In the genomic region with DNA sequence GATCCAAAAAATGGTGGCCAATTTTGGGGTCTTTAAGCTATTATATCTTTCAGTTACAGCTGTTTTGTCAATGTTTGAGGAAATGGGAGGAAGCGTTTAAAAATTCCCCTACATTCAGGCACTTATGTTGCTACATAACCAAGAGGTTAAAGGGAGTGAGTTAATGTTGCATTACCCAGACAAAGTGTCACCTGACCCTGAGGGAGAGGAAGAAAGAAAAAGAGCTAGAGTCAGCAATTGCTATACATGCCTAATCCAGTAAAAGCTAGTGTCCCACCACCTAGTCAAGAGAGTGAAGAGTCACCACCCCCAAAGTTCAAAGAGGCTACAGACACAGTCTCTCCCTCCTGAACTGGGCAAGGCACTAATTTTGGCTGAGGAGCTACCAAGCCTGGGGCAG, we compare ENCODE assay signal across 1 cellular context.
A peak's percentile ranks its signal among the peaks of the same experiment; 100 is the strongest.
TF ChIP-seq lines count a peak whose summit lies in the region.

No MANE protein-coding gene starts in this region.

TF ChIP-seq in IMR-90, 13 proteins besides CTCF, POLR2A, EP300 and RAD21 (continued from another document):
- TF ChIP-seq, protein P1, sequence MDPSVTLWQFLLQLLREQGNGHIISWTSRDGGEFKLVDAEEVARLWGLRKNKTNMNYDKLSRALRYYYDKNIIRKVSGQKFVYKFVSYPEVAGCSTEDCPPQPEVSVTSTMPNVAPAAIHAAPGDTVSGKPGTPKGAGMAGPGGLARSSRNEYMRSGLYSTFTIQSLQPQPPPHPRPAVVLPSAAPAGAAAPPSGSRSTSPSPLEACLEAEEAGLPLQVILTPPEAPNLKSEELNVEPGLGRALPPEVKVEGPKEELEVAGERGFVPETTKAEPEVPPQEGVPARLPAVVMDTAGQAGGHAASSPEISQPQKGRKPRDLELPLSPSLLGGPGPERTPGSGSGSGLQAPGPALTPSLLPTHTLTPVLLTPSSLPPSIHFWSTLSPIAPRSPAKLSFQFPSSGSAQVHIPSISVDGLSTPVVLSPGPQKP (IDR thresholded peaks at IDR 0.05; ENCODE audit: borderline replicate concordance, low read depth, low read length), result no peak
- TF ChIP-seq MAFK (IDR thresholded peaks at IDR 0.05; ENCODE audit: low read depth, low read length), result peak; percentile 19; the same call in 1 of the 2 replicates
TF ChIP-seq in IMR-90: peak in this region for 1.
